In genomic region chr3:10996345-10997050, GRCh38 we compare ENCODE assay signal across 17 cellular contexts. TPM values are rescaled to one million over a fixed set of nuclear protein-coding genes. Genes with fewer than 3 reads are reported as not detected.
"Had no signal": no experiment of that assay in that cellular context is flagged by ENCODE, and none has a peak within 500 bp of the region (broad histone marks: within the 10 kb centered on the region; RNA-seq: fewer than 3 reads in every experiment).

No MANE protein-coding gene starts in this region.

- H3K36me3 ChIP-seq: brain microvascular endothelial cell, thyroid gland had no signal

- H3K4me3 ChIP-seq: thyroid gland had no signal

- H3K9me3 ChIP-seq: thyroid gland had no signal

- DNase-seq: activated CD4-positive, alpha-beta T cell treated with anti-CD3 and anti-CD28 coated beads for 48 hours; activated CD8-positive, alpha-beta memory T cell treated with anti-CD3 and anti-CD28 coated beads for 24 hours; activated naive CD4-positive, alpha-beta T cell treated with anti-CD3 and anti-CD28 coated beads for 36 hours; activated T-cell treated with anti-CD3 and anti-CD28 coated beads for 4 hours; brain microvascular endothelial cell; cerebellar nuclear complex; dermis blood vessel endothelial cell; endodermal cell; erythroblast; immature natural killer cell; mammary epithelial cell; stimulated activated CD4-positive, alpha-beta T cell treated with anti-CD3 and anti-CD28 coated beads, Interleukin-4, amount 100 ng/mL, for 24 hours; thyroid gland had no signal

- H3K27ac ChIP-seq: brain microvascular endothelial cell, thyroid gland had no signal

- ATAC-seq: activated T-helper 17 cell treated with anti-CD3 and anti-CD28 coated beads, Interleukin-2, amount 50 U/mL, for 72 hours; WTC11 had no signal

RNA-seq across cellular contexts. Expression of gene SLC6A1, which starts 4.0 kb away (rescaled TPM):
- total RNA-seq: activated naive CD4-positive, alpha-beta T cell treated with anti-CD3 and anti-CD28 coated beads for 36 hours; activated T-helper 17 cell treated with anti-CD3 and anti-CD28 coated beads, Interleukin-2, amount 50 U/mL, for 72 hours; dermis blood vessel endothelial cell; glomerular endothelial cell; renal cortical epithelial cell had no signal
- polyA plus RNA-seq: immature natural killer cell, mammary epithelial cell had no signal
